ENCODE assay signal across 8 cellular contexts in genomic region chr20:58236612-58237317, GRCh38. TPM values are rescaled to one million over a fixed set of nuclear protein-coding genes. Genes with fewer than 3 reads are reported as not detected.
DNase-seq lines count a peak whose midpoint lies in the region; ATAC-seq and TF ChIP-seq lines count a peak whose summit lies in the region.

No MANE protein-coding gene starts in this region.

- peak; percentile 83 for ATAC-seq in GM21360 (IDR thresholded peaks at IDR 0.05; ENCODE audit: unreplicated experiment)
- ATAC-seq in Panc1 = peak; percentile 95
- peak; percentile 90 to 94 for ATAC-seq in natural killer cell treated with Interleukin-12 subunit alpha and Interleukin-12 subunit beta and Interleukin-15 and Interleukin-18, amount 100 ng/mL, for 72 hours

- H3K27ac ChIP-seq in Panc1 (ENCODE audit: low read length) = peak overlapping the region; percentile 67

- in situ Hi-C loops in Panc1 (cut with HindIII; ENCODE audit: low pct_unique_long_range_greater_than_20kb, low sequenced_read_pairs) = no loop called here

- TF ChIP-seq CTCF in Panc1 (IDR thresholded peaks at IDR 0.05) (peak; percentile 97), fibroblast of the aortic adventitia (IDR thresholded peaks at IDR 0.05; ENCODE audit: insufficient read depth, low read length) (peak; percentile 94)

- POLR2A ChIA-PET in Panc1 (lab: Charles Lee) = no interaction called here

- H3K27ac Mint-ChIP-seq in natural killer cell treated with Interleukin-12 subunit alpha and Interleukin-12 subunit beta and Interleukin-15 and Interleukin-18, amount 100 ng/mL, for 72 hours = peak overlapping the region; percentile 71 to 80

- H3K4me3 Mint-ChIP-seq in natural killer cell treated with Interleukin-12 subunit alpha and Interleukin-12 subunit beta and Interleukin-15 and Interleukin-18, amount 100 ng/mL, for 72 hours = peak overlapping the region; percentile 87

- DNase-seq in COR-L47 (lab: John Stamatoyannopoulos, UW) = peak; percentile 54
- DNase-seq in HuH-7.5 (ENCODE audit: low spot score) = peak; percentile 92
- peak; percentile 47 for DNase-seq in Panc1 (ENCODE audit: low read depth, low spot score)
- peak; percentile 71 to 76 for DNase-seq in activated T-helper 1 cell treated with anti-CD3 and anti-CD28 coated beads, Interleukin-2, amount 50 U/mL, for 16 hours (ENCODE audit: low read depth in 1 of 2, low spot score in 1 of 2)
- peak; percentile 64 for DNase-seq in fibroblast of the aortic adventitia (ENCODE audit: low read depth)
- DNase-seq in natural killer cell treated with Interleukin-12 subunit alpha and Interleukin-12 subunit beta and Interleukin-15 and Interleukin-18, amount 100 ng/mL, for 72 hours (ENCODE audit: low spot score) = no peak
- DNase-seq in stimulated activated naive CD4-positive, alpha-beta T cell (lab: John Stamatoyannopoulos, UW) = peak; percentile 65 to 83 (median 72)

- no peaks in the 10 kb centered on the region for H3K27me3 ChIP-seq in Panc1 (ENCODE audit: control insufficient read depth, insufficient read depth, low read length)

- no peaks in the 10 kb centered on the region for H3K9me3 Mint-ChIP-seq in natural killer cell treated with Interleukin-12 subunit alpha and Interleukin-12 subunit beta and Interleukin-15 and Interleukin-18, amount 100 ng/mL, for 72 hours

- H3K4me3 ChIP-seq in Panc1 (ENCODE audit: low read depth in 2 of 2, low read length in 2 of 2) (peak overlapping the region; percentile 47 to 69), fibroblast of the aortic adventitia (ENCODE audit: low read depth, low read length) (peak overlapping the region; percentile 64)

- H3K36me3 Mint-ChIP-seq in natural killer cell treated with Interleukin-12 subunit alpha and Interleukin-12 subunit beta and Interleukin-15 and Interleukin-18, amount 100 ng/mL, for 72 hours = no peaks in the 10 kb centered on the region

- peaks cover 6% of the 10 kb centered on the region for H3K4me1 ChIP-seq in Panc1 (ENCODE audit: control insufficient read depth, insufficient read depth, low read length)

- CTCF ChIA-PET in Panc1 (lab: Charles Lee) = no interaction called here

- H3K9me3 ChIP-seq in Panc1 (ENCODE audit: control insufficient read depth, insufficient read depth, low read depth, low read length) = no peaks in the 10 kb centered on the region

- intact Hi-C loops in Panc1 (cut with micrococcal nuclease; ENCODE audit: unreplicated experiment) = loop anchor here (5.0 to 10.0 kb wide), 3 partner anchors 208 to 606 kb away; no protein-coding TSS in a partner anchor

- no peaks in the 10 kb centered on the region for H3K27me3 Mint-ChIP-seq in natural killer cell treated with Interleukin-12 subunit alpha and Interleukin-12 subunit beta and Interleukin-15 and Interleukin-18, amount 100 ng/mL, for 72 hours

- no TSS peak for BruUV-seq in Panc1 (replicated peaks; lab: Mats Ljungman, UMichigan)

- no peaks in the 10 kb centered on the region for H3K36me3 ChIP-seq in Panc1 (ENCODE audit: control insufficient read depth, insufficient read depth, low read length)

- H3K4me1 Mint-ChIP-seq in natural killer cell treated with Interleukin-12 subunit alpha and Interleukin-12 subunit beta and Interleukin-15 and Interleukin-18, amount 100 ng/mL, for 72 hours (ENCODE audit: low read depth in 2 of 2) = peaks cover 15 to 23% of the 10 kb centered on the region in 2 donors

RNA-seq across cellular contexts. Expression of gene ANKRD60, which starts 8.3 kb away (rescaled TPM):
- total RNA-seq in Panc1 (2021; ENCODE audit: unreplicated experiment) (not detected), fibroblast of the aortic adventitia (ENCODE audit: low replicate concordance) (not detected in 2 replicates)
- polyA plus RNA-seq in Panc1 (2012; ENCODE audit: insufficient read length) = not detected
- total RNA-seq in natural killer cell treated with Interleukin-12 subunit alpha and Interleukin-12 subunit beta and Interleukin-15 and Interleukin-18, amount 100 ng/mL, for 72 hours = not detected
